11 cellular contexts compared by ENCODE assay signal in genomic region chr3:130057531-130058275, GRCh38. TPM values are rescaled to one million over a fixed set of nuclear protein-coding genes. Genes with fewer than 3 reads are reported as not detected.
"Had no signal": no experiment of that assay in that cellular context is flagged by ENCODE, and none has a peak within 500 bp of the region (broad histone marks: within the 10 kb centered on the region; RNA-seq: fewer than 3 reads in every experiment).

No MANE protein-coding gene starts in this region.

RNA-seq across cellular contexts. Expression of gene ALG1L2, which starts 23.9 kb away (rescaled TPM):
- total RNA-seq: endothelial cell of umbilical vein, epithelial cell of proximal tubule, esophagus squamous epithelium, heart right ventricle, left ventricle myocardium inferior, mononuclear cell, omental fat pad, thoracic aorta, tibial nerve had no signal
- polyA plus RNA-seq: endothelial cell of umbilical vein, heart right ventricle, mammary epithelial cell, pancreas had no signal
